Comparison of ENCODE assay signal across 21 cellular contexts in the genomic region with DNA sequence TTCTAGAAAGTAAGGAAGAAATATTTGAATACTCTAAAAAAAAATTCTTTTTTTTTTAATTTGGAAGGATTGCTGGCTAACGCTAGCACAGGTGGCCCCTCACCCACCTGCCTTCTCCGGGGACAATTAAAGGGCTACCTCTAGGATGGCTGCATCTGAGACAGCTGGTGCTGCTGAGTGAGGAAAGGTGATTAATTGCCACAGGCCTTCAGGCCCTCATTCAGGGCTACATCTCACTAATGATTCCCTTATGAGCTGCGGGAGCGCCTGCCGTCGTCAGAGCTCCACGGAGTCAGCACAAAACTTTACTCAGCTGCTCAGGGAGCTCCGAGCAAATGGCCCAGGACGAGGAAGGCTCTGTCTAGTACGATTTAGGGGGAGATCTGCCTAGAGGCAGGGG. TPM values are rescaled to one million over a fixed set of nuclear protein-coding genes. Genes with fewer than 3 reads are reported as not detected.
DNase-seq lines count a peak whose midpoint lies in the region; ATAC-seq and TF ChIP-seq lines count a peak whose summit lies in the region.
"Had no signal": no experiment of that assay in that cellular context is flagged by ENCODE, and none has a peak within 500 bp of the region (broad histone marks: within the 10 kb centered on the region; RNA-seq: fewer than 3 reads in every experiment).

No MANE protein-coding gene starts in this region.

- H3K36me3 ChIP-seq in SJCRH30 = no peaks in the 10 kb centered on the region
- no peaks in the 10 kb centered on the region for H3K36me3 ChIP-seq in CD8-positive, alpha-beta memory T cell (ENCODE audit: insufficient read depth, low read length)
- H3K36me3 ChIP-seq: lower lobe of right lung, MG63, right lobe of liver had no signal

- H3K4me1 Mint-ChIP-seq in progenitor cell of endocrine pancreas (ENCODE audit: low read depth) = peaks cover 6% of the 10 kb centered on the region
- H3K4me1 Mint-ChIP-seq in CD8-positive, alpha-beta memory T cell = peaks cover 9 to 17% (median 12%) of the 10 kb centered on the region in 3 donors
- H3K4me1 Mint-ChIP-seq in activated CD4-positive, alpha-beta T cell treated with anti-CD3 and anti-CD28 coated beads, Interleukin-2, amount 10 ng/mL, durations not matched to agents 7 days and 5 days = peaks cover 6% of the 10 kb centered on the region

- CTCF ChIA-PET in CD8-positive, alpha-beta memory T cell (lab: Charles Lee) = interaction anchor here (1.3 kb wide), 1 partner anchor 13 kb away, joined by 3 read pairs; no protein-coding TSS in a partner anchor
- CTCF ChIA-PET in activated CD4-positive, alpha-beta T cell treated with anti-CD3 and anti-CD28 coated beads, Interleukin-2, amount 10 ng/mL, durations not matched to agents 7 days and 5 days (lab: Charles Lee) = interaction anchor here (1.4 to 1.5 kb wide), 2 partner anchors 8 to 11 kb away, joined by 5 to 7 read pairs; no protein-coding TSS in a partner anchor

- H3K4me3 ChIP-seq in SJCRH30 = peak overlapping the region; percentile 29
- no peak overlapping the region for H3K4me3 ChIP-seq in CD8-positive, alpha-beta memory T cell (ENCODE audit: low read length)
- H3K4me3 ChIP-seq: lower lobe of right lung, MG63, right lobe of liver, testis had no signal

- peak overlapping the region; percentile 75 for H3K27ac ChIP-seq in SJCRH30
- no peak overlapping the region for H3K27ac ChIP-seq in CD8-positive, alpha-beta memory T cell (ENCODE audit: low read depth, low read length)
- H3K27ac ChIP-seq: lower lobe of right lung, right lobe of liver, testis had no signal

- H3K27me3 ChIP-seq in SJCRH30 = no peaks in the 10 kb centered on the region
- no peaks in the 10 kb centered on the region for H3K27me3 ChIP-seq in CD8-positive, alpha-beta memory T cell (ENCODE audit: insufficient read depth, low read length, poor library complexity, severe bottlenecking)
- H3K27me3 ChIP-seq: right lobe of liver, testis had no signal

- TF ChIP-seq CTCF in progenitor cell of endocrine pancreas (IDR thresholded peaks at IDR 0.05; ENCODE audit: unreplicated experiment) = no peak

- ATAC-seq in GM21528 (IDR thresholded peaks at IDR 0.05; ENCODE audit: low FRiP score, unreplicated experiment) = no peak
- ATAC-seq: right lobe of liver; stimulated activated naive B cell treated with anti-CD40 and anti-IgM and Interleukin-4, amounts not matched to agents 10 μg/mL and 1 μg/mL and 100 μg/mL, for 72 hours had no signal

- DNase-seq in ELF-1 (ENCODE audit: low read depth, low spot score) = peak; percentile 28
- peak; percentile 60 for DNase-seq in NCI-H146 (lab: John Stamatoyannopoulos, UW)
- peak; percentile 81 to 92 for DNase-seq in SJCRH30
- DNase-seq in progenitor cell of endocrine pancreas (ENCODE audit: low spot score, unreplicated experiment) = no peak
- DNase-seq in CD8-positive, alpha-beta memory T cell = no peak
- no peak for DNase-seq in activated CD4-positive, alpha-beta T cell treated with anti-CD3 and anti-CD28 coated beads, Interleukin-2, amount 10 ng/mL, durations not matched to agents 7 days and 5 days
- DNase-seq: activated CD4-positive, CD25-positive, alpha-beta regulatory T cell; activated naive CD4-positive, alpha-beta T cell treated with anti-CD3 and anti-CD28 coated beads for 36 hours; activated T-cell treated with anti-CD3 and anti-CD28 coated beads, Interleukin-2, amount 50 U/mL, for 24 hours; anterior cingulate cortex; caudate nucleus; CD4-positive, alpha-beta T cell; DND-41; lower lobe of right lung; MG63; NCI-H2029 treated with DMSO at 0.1 percent for 48 hours; right lobe of liver; stimulated activated naive B cell treated with anti-CD40 and anti-IgM and Interleukin-4, amounts not matched to agents 10 μg/mL and 1 μg/mL and 100 μg/mL, for 72 hours; T1000; testis had no signal

- peaks cover 15% of the 10 kb centered on the region for H3K4me1 ChIP-seq in SJCRH30
- H3K4me1 ChIP-seq in CD8-positive, alpha-beta memory T cell (ENCODE audit: insufficient read depth, low read length) = peaks cover 2% of the 10 kb centered on the region
- H3K4me1 ChIP-seq: lower lobe of right lung, right lobe of liver, testis had no signal

- no peaks in the 10 kb centered on the region for H3K27me3 Mint-ChIP-seq in progenitor cell of endocrine pancreas
- H3K27me3 Mint-ChIP-seq in CD8-positive, alpha-beta memory T cell = no peaks in the 10 kb centered on the region
- no peaks in the 10 kb centered on the region for H3K27me3 Mint-ChIP-seq in activated CD4-positive, alpha-beta T cell treated with anti-CD3 and anti-CD28 coated beads, Interleukin-2, amount 10 ng/mL, durations not matched to agents 7 days and 5 days
- H3K27me3 Mint-ChIP-seq: activated T-cell treated with anti-CD3 and anti-CD28 coated beads, Interleukin-2, amount 50 U/mL, for 24 hours; CD4-positive, alpha-beta T cell; stimulated activated naive B cell treated with anti-CD40 and anti-IgM and Interleukin-4, amounts not matched to agents 10 μg/mL and 1 μg/mL and 100 μg/mL, for 72 hours had no signal

- H3K9me3 Mint-ChIP-seq in progenitor cell of endocrine pancreas (ENCODE audit: low read depth) = no peaks in the 10 kb centered on the region
- H3K9me3 Mint-ChIP-seq in CD8-positive, alpha-beta memory T cell = no peaks in the 10 kb centered on the region
- H3K9me3 Mint-ChIP-seq in activated CD4-positive, alpha-beta T cell treated with anti-CD3 and anti-CD28 coated beads, Interleukin-2, amount 10 ng/mL, durations not matched to agents 7 days and 5 days = no peaks in the 10 kb centered on the region
- H3K9me3 Mint-ChIP-seq: activated naive CD4-positive, alpha-beta T cell treated with anti-CD3 and anti-CD28 coated beads for 36 hours; activated T-cell treated with anti-CD3 and anti-CD28 coated beads, Interleukin-2, amount 50 U/mL, for 24 hours; CD4-positive, alpha-beta T cell had no signal

- no peak overlapping the region for H3K4me3 Mint-ChIP-seq in progenitor cell of endocrine pancreas (ENCODE audit: low read depth)
- no peak overlapping the region for H3K4me3 Mint-ChIP-seq in CD8-positive, alpha-beta memory T cell
- no peak overlapping the region for H3K4me3 Mint-ChIP-seq in activated CD4-positive, alpha-beta T cell treated with anti-CD3 and anti-CD28 coated beads, Interleukin-2, amount 10 ng/mL, durations not matched to agents 7 days and 5 days
- H3K4me3 Mint-ChIP-seq: activated naive CD4-positive, alpha-beta T cell treated with anti-CD3 and anti-CD28 coated beads for 36 hours; activated T-cell treated with anti-CD3 and anti-CD28 coated beads, Interleukin-2, amount 50 U/mL, for 24 hours; CD4-positive, alpha-beta T cell; stimulated activated naive B cell treated with anti-CD40 and anti-IgM and Interleukin-4, amounts not matched to agents 10 μg/mL and 1 μg/mL and 100 μg/mL, for 72 hours had no signal

- POLR2A ChIA-PET in CD8-positive, alpha-beta memory T cell (lab: Charles Lee) = no interaction called here
- POLR2A ChIA-PET in activated CD4-positive, alpha-beta T cell treated with anti-CD3 and anti-CD28 coated beads, Interleukin-2, amount 10 ng/mL, durations not matched to agents 7 days and 5 days (lab: Charles Lee) = interaction anchor here (0.6 kb wide), 1 partner anchor 92 kb away, joined by 6 read pairs; no protein-coding TSS in a partner anchor

- H3K36me3 Mint-ChIP-seq in progenitor cell of endocrine pancreas (ENCODE audit: insufficient read depth) = no peaks in the 10 kb centered on the region
- no peaks in the 10 kb centered on the region for H3K36me3 Mint-ChIP-seq in CD8-positive, alpha-beta memory T cell
- H3K36me3 Mint-ChIP-seq in activated CD4-positive, alpha-beta T cell treated with anti-CD3 and anti-CD28 coated beads, Interleukin-2, amount 10 ng/mL, durations not matched to agents 7 days and 5 days (ENCODE audit: low read depth) = no peaks in the 10 kb centered on the region

- H3K9me3 ChIP-seq in SJCRH30 (replicated peaks) = no peaks in the 10 kb centered on the region
- H3K9me3 ChIP-seq in CD8-positive, alpha-beta memory T cell (ENCODE audit: low read length) = no peaks in the 10 kb centered on the region
- H3K9me3 ChIP-seq: lower lobe of right lung, MG63, right lobe of liver, testis had no signal

- H3K27ac Mint-ChIP-seq in progenitor cell of endocrine pancreas = peak overlapping the region; percentile 4
- peak overlapping the region in 1 of 8 donors; percentile 11 for H3K27ac Mint-ChIP-seq in CD8-positive, alpha-beta memory T cell
- no peak overlapping the region for H3K27ac Mint-ChIP-seq in activated CD4-positive, alpha-beta T cell treated with anti-CD3 and anti-CD28 coated beads, Interleukin-2, amount 10 ng/mL, durations not matched to agents 7 days and 5 days
- H3K27ac Mint-ChIP-seq: activated naive CD4-positive, alpha-beta T cell treated with anti-CD3 and anti-CD28 coated beads for 36 hours; activated T-cell treated with anti-CD3 and anti-CD28 coated beads, Interleukin-2, amount 50 U/mL, for 24 hours; CD4-positive, alpha-beta T cell; stimulated activated naive B cell treated with anti-CD40 and anti-IgM and Interleukin-4, amounts not matched to agents 10 μg/mL and 1 μg/mL and 100 μg/mL, for 72 hours had no signal

RNA-seq across cellular contexts. Expression of a gene that starts 27.0 kb away (rescaled TPM):
- 12.8 and 15.8 TPM in 2 replicates for total RNA-seq in SJCRH30 (2014; rRNA removed; shearing (Covaris generic))
- total RNA-seq in progenitor cell of endocrine pancreas = 36.5 and 43.2 TPM in 2 replicates
- total RNA-seq in CD8-positive, alpha-beta memory T cell = 10 to 100 TPM; 30.0 to 31.5 TPM
- polyA plus RNA-seq in CD8-positive, alpha-beta memory T cell = 55.6 TPM
- 10 to 100 TPM; 57.9 to 61.3 TPM for total RNA-seq in activated CD4-positive, alpha-beta T cell treated with anti-CD3 and anti-CD28 coated beads, Interleukin-2, amount 10 ng/mL, durations not matched to agents 7 days and 5 days

Comparison
In these comparisons a context has a peak if more than half of its experiments do, and no peak if none do; other contexts are left out.
1. DNase-seq: peak in ELF-1 (single experiment), NCI-H146 (single experiment) and SJCRH30 (2 of 2); none in progenitor cell of endocrine pancreas (single experiment), CD8-positive, alpha-beta memory T cell (0 of 5) and activated CD4-positive, alpha-beta T cell treated with anti-CD3 and anti-CD28 coated beads, Interleukin-2, amount 10 ng/mL, durations not matched to agents 7 days and 5 days (single experiment).